Comparison of ENCODE assay signal across 16 cellular contexts in genomic region chr17:8885968-8886674, GRCh38. TPM values are rescaled to one million over a fixed set of nuclear protein-coding genes. Genes with fewer than 3 reads are reported as not detected.
DNase-seq lines count a peak whose midpoint lies in the region; ATAC-seq lines count a peak whose summit lies in the region.
"Had no signal": no experiment of that assay in that cellular context is flagged by ENCODE, and none has a peak within 500 bp of the region (broad histone marks: within the 10 kb centered on the region; RNA-seq: fewer than 3 reads in every experiment).

No MANE protein-coding gene starts in this region.

- no peak for DNase-seq in activated naive CD8-positive, alpha-beta T cell treated with anti-CD3 and anti-CD28 coated beads, Interleukin-2, amount 10 ng/mL, durations not matched to agents 7 days and 5 days
- no peak for DNase-seq in activated naive CD8-positive, alpha-beta T cell treated with anti-CD3 and anti-CD28 coated beads for 36 hours
- no peak for DNase-seq in activated CD8-positive, alpha-beta T cell treated with anti-CD3 and anti-CD28 coated beads, Interleukin-2, amount 10 ng/mL, durations not matched to agents 7 days and 5 days
- DNase-seq in memory B cell (ENCODE audit: low spot score in 2 of 2), result no peak
- DNase-seq in NOMO-1 (lab: John Stamatoyannopoulos, UW; ENCODE audit: unreplicated experiment in 2 of 2), result no peak
- DNase-seq in SKM-1 treated with dmso at 0.1 percent for 144 hours (lab: John Stamatoyannopoulos, UW; ENCODE audit: unreplicated experiment), result no peak
- DNase-seq in activated effector memory CD4-positive, alpha-beta T cell treated with anti-CD3 and anti-CD28 coated beads, Interleukin-2, amount 50 U/mL, for 16 hours, result no peak
- no peak for DNase-seq in NCI-H2107 treated with DMSO at 0.1 percent for 48 hours (lab: John Stamatoyannopoulos, UW; ENCODE audit: unreplicated experiment)
- DNase-seq: KBM-7, kidney glomerular epithelial cell, MV-4-11, NCI-H2029 treated with DMSO at 0.1 percent for 48 hours, NCI-H524, occipital lobe, SIG-M5 had no signal

- H3K36me3 Mint-ChIP-seq in activated naive CD8-positive, alpha-beta T cell treated with anti-CD3 and anti-CD28 coated beads, Interleukin-2, amount 10 ng/mL, durations not matched to agents 7 days and 5 days, result peaks cover 47% of the 10 kb centered on the region
- H3K36me3 Mint-ChIP-seq in activated naive CD8-positive, alpha-beta T cell treated with anti-CD3 and anti-CD28 coated beads for 36 hours, result peaks cover 32% of the 10 kb centered on the region
- peaks cover 69% of the 10 kb centered on the region for H3K36me3 Mint-ChIP-seq in activated CD8-positive, alpha-beta T cell treated with anti-CD3 and anti-CD28 coated beads, Interleukin-2, amount 10 ng/mL, durations not matched to agents 7 days and 5 days (ENCODE audit: low read depth)
- peaks cover 44% of the 10 kb centered on the region for H3K36me3 Mint-ChIP-seq in memory B cell

- no peaks in the 10 kb centered on the region for H3K27me3 Mint-ChIP-seq in activated naive CD8-positive, alpha-beta T cell treated with anti-CD3 and anti-CD28 coated beads, Interleukin-2, amount 10 ng/mL, durations not matched to agents 7 days and 5 days
- no peaks in the 10 kb centered on the region for H3K27me3 Mint-ChIP-seq in activated naive CD8-positive, alpha-beta T cell treated with anti-CD3 and anti-CD28 coated beads for 36 hours
- H3K27me3 Mint-ChIP-seq in activated CD8-positive, alpha-beta T cell treated with anti-CD3 and anti-CD28 coated beads, Interleukin-2, amount 10 ng/mL, durations not matched to agents 7 days and 5 days (ENCODE audit: low read depth), result no peaks in the 10 kb centered on the region
- no peaks in the 10 kb centered on the region for H3K27me3 Mint-ChIP-seq in memory B cell

- CTCF ChIA-PET in activated CD8-positive, alpha-beta T cell treated with anti-CD3 and anti-CD28 coated beads, Interleukin-2, amount 10 ng/mL, durations not matched to agents 7 days and 5 days (lab: Charles Lee), result interaction anchor here (1.6 kb wide), 1 partner anchor 12 kb away, joined by 3 read pairs; no protein-coding TSS in a partner anchor

- peak; percentile 23 for ATAC-seq in activated naive CD8-positive, alpha-beta T cell treated with anti-CD3 and anti-CD28 coated beads, Interleukin-2, amount 10 ng/mL, durations not matched to agents 7 days and 5 days (ENCODE audit: low read depth)
- ATAC-seq in activated CD8-positive, alpha-beta T cell treated with anti-CD3 and anti-CD28 coated beads, Interleukin-2, amount 10 ng/mL, durations not matched to agents 7 days and 5 days, result no peak
- no peak for ATAC-seq in memory B cell (ENCODE audit: low read depth)

- H3K4me3 Mint-ChIP-seq in activated naive CD8-positive, alpha-beta T cell treated with anti-CD3 and anti-CD28 coated beads, Interleukin-2, amount 10 ng/mL, durations not matched to agents 7 days and 5 days, result no peak overlapping the region
- H3K4me3 Mint-ChIP-seq in activated naive CD8-positive, alpha-beta T cell treated with anti-CD3 and anti-CD28 coated beads for 36 hours, result no peak overlapping the region
- H3K4me3 Mint-ChIP-seq in activated CD8-positive, alpha-beta T cell treated with anti-CD3 and anti-CD28 coated beads, Interleukin-2, amount 10 ng/mL, durations not matched to agents 7 days and 5 days, result no peak overlapping the region
- H3K4me3 Mint-ChIP-seq in memory B cell, result no peak overlapping the region
- H3K4me3 Mint-ChIP-seq: T-helper 2 cell treated with Interferon-gamma antibody and Interleukin-4, amounts not matched to agents 5 μg/mL and 100 μg/mL, for 36 hours had no signal

- H3K4me1 Mint-ChIP-seq in activated naive CD8-positive, alpha-beta T cell treated with anti-CD3 and anti-CD28 coated beads, Interleukin-2, amount 10 ng/mL, durations not matched to agents 7 days and 5 days, result no peaks in the 10 kb centered on the region
- no peaks in the 10 kb centered on the region for H3K4me1 Mint-ChIP-seq in activated naive CD8-positive, alpha-beta T cell treated with anti-CD3 and anti-CD28 coated beads for 36 hours
- peaks cover 3% of the 10 kb centered on the region for H3K4me1 Mint-ChIP-seq in activated CD8-positive, alpha-beta T cell treated with anti-CD3 and anti-CD28 coated beads, Interleukin-2, amount 10 ng/mL, durations not matched to agents 7 days and 5 days (ENCODE audit: low read depth)
- peaks cover 2% of the 10 kb centered on the region for H3K4me1 Mint-ChIP-seq in memory B cell

- no peaks in the 10 kb centered on the region for H3K9me3 Mint-ChIP-seq in activated naive CD8-positive, alpha-beta T cell treated with anti-CD3 and anti-CD28 coated beads, Interleukin-2, amount 10 ng/mL, durations not matched to agents 7 days and 5 days
- no peaks in the 10 kb centered on the region for H3K9me3 Mint-ChIP-seq in activated naive CD8-positive, alpha-beta T cell treated with anti-CD3 and anti-CD28 coated beads for 36 hours
- H3K9me3 Mint-ChIP-seq in activated CD8-positive, alpha-beta T cell treated with anti-CD3 and anti-CD28 coated beads, Interleukin-2, amount 10 ng/mL, durations not matched to agents 7 days and 5 days (ENCODE audit: insufficient read depth), result no peaks in the 10 kb centered on the region
- no peaks in the 10 kb centered on the region for H3K9me3 Mint-ChIP-seq in memory B cell
- H3K9me3 Mint-ChIP-seq: T-helper 2 cell treated with Interferon-gamma antibody and Interleukin-4, amounts not matched to agents 5 μg/mL and 100 μg/mL, for 36 hours had no signal

- POLR2A ChIA-PET in activated naive CD8-positive, alpha-beta T cell treated with anti-CD3 and anti-CD28 coated beads, Interleukin-2, amount 10 ng/mL, durations not matched to agents 7 days and 5 days (lab: Charles Lee), result interaction anchor here (1.2 kb wide), 1 partner anchor 18 kb away, joined by 3 read pairs; the partner anchor contains the start of gene PIK3R6
- POLR2A ChIA-PET in activated CD8-positive, alpha-beta T cell treated with anti-CD3 and anti-CD28 coated beads, Interleukin-2, amount 10 ng/mL, durations not matched to agents 7 days and 5 days (lab: Charles Lee), result interaction anchor here (0.8 to 1.1 kb wide), 2 partner anchors 9 to 15 kb away, joined by 4 read pairs; no protein-coding TSS in a partner anchor

- peak overlapping the region; percentile 60 for H3K27ac Mint-ChIP-seq in activated naive CD8-positive, alpha-beta T cell treated with anti-CD3 and anti-CD28 coated beads, Interleukin-2, amount 10 ng/mL, durations not matched to agents 7 days and 5 days
- H3K27ac Mint-ChIP-seq in activated naive CD8-positive, alpha-beta T cell treated with anti-CD3 and anti-CD28 coated beads for 36 hours, result no peak overlapping the region
- H3K27ac Mint-ChIP-seq in activated CD8-positive, alpha-beta T cell treated with anti-CD3 and anti-CD28 coated beads, Interleukin-2, amount 10 ng/mL, durations not matched to agents 7 days and 5 days, result peak overlapping the region; percentile 57
- H3K27ac Mint-ChIP-seq in memory B cell, result peak overlapping the region; percentile 81
- H3K27ac Mint-ChIP-seq: T-helper 2 cell treated with Interferon-gamma antibody and Interleukin-4, amounts not matched to agents 5 μg/mL and 100 μg/mL, for 36 hours had no signal

RNA-seq across cellular contexts. Expression of gene PIK3R6, which starts 18.6 kb away (rescaled TPM):
- 10 to 100 TPM; 15.8 to 18.5 TPM for total RNA-seq in activated naive CD8-positive, alpha-beta T cell treated with anti-CD3 and anti-CD28 coated beads, Interleukin-2, amount 10 ng/mL, durations not matched to agents 7 days and 5 days
- 1 to 10 TPM in 1 of 2 experiments, under 1 TPM in 1; 0.88 to 1.0 TPM for total RNA-seq in activated naive CD8-positive, alpha-beta T cell treated with anti-CD3 and anti-CD28 coated beads for 36 hours
- 10 to 100 TPM; 18.3 to 20.7 TPM for total RNA-seq in activated CD8-positive, alpha-beta T cell treated with anti-CD3 and anti-CD28 coated beads, Interleukin-2, amount 10 ng/mL, durations not matched to agents 7 days and 5 days

Comparison
In these comparisons a context has a peak if more than half of its experiments do, and no peak if none do; other contexts are left out.
1. RNA of gene PIK3R6, which starts 18.6 kb away (total RNA-seq): 18.3 to 20.7 TPM in activated CD8-positive, alpha-beta T cell treated with anti-CD3 and anti-CD28 coated beads, Interleukin-2, amount 10 ng/mL, durations not matched to agents 7 days and 5 days and 15.8 to 18.5 TPM in activated naive CD8-positive, alpha-beta T cell treated with anti-CD3 and anti-CD28 coated beads, Interleukin-2, amount 10 ng/mL, durations not matched to agents 7 days and 5 days; 0.88 to 1.0 TPM in activated naive CD8-positive, alpha-beta T cell treated with anti-CD3 and anti-CD28 coated beads for 36 hours; every median in the first group is over 4 times any median in the second.